Comparison of ENCODE assay signal across 20 cellular contexts in the genomic region with DNA sequence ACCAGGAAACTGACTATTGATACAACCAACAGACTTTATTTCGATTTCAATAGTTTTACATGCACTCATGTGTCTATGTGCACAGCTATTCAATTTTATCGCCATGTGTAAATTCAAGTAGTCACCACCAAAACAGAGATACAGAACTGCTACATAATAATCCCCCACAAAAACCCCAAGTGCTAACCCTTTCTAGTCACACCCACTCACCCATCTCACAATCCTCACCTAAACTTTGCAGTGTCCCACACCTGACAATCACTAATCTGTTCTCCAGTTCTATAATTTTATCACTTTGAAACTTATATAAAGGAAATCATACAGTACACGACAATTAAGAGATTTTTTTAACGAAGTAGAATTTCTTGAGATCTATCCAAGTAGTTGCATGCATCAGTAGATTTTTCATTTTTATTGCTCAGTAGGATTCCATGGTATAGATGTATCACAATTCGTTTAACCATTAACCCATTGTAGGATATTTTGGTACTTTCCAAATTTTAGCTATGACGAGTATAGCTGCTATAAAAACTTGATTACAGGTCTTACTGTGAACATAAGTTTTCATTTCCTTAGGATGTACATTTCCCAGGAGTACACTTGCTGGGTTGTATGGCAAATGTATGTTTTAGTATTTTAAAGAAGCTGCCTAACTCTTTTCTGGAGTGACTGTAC.
DNase-seq lines count a peak whose midpoint lies in the region; ATAC-seq, FAIRE-seq and TF ChIP-seq lines count a peak whose summit lies in the region.
"Had no signal": no experiment of that assay in that cellular context is flagged by ENCODE, and none has a peak within 500 bp of the region (broad histone marks: within the 10 kb centered on the region; RNA-seq: fewer than 3 reads in every experiment).

No MANE protein-coding gene starts in this region.

- no peaks in the 10 kb centered on the region for H3K79me2 ChIP-seq in GM12878 (ENCODE audit: control insufficient read depth, insufficient read depth, low read length)

- intact Hi-C loops in GM12878 (cut with micrococcal nuclease; ENCODE audit: unreplicated experiment), result loop anchor here (2.0 to 5.0 kb wide), 2 partner anchors 40 to 83 kb away; no protein-coding TSS in a partner anchor

- H3K9ac ChIP-seq in GM12878 (ENCODE audit: control insufficient read depth, insufficient read depth, low read length), result no peak overlapping the region
- H3K9ac ChIP-seq: SK-N-SH had no signal

- H3K27ac Mint-ChIP-seq in CD4-positive, CD25-positive, alpha-beta regulatory T cell, result peak overlapping the region in 2 of 3 donors; percentile 22 to 39

- ATAC-seq in CD4-positive, CD25-positive, alpha-beta regulatory T cell (ENCODE audit: low read depth in 2 of 2), result no peak
- ATAC-seq in GM18508 (IDR thresholded peaks at IDR 0.05; ENCODE audit: insufficient read depth, unreplicated experiment) (peak; percentile 64), HG03097 (IDR thresholded peaks at IDR 0.05; ENCODE audit: low FRiP score, unreplicated experiment) (peak; percentile 49), GM12878 (peak; percentile 93), GM18868 (IDR thresholded peaks at IDR 0.05; ENCODE audit: unreplicated experiment) (no peak)
- ATAC-seq: HepG2 had no signal

- 19% methylated on average over 6 of the region's 6 CpGs for WGBS in GM12878 (ENCODE audit: insufficient coverage, insufficient replicate concordance, low lambda C conversion rate, missing lambda C conversion rate)

- H3K36me3 Mint-ChIP-seq in CD4-positive, CD25-positive, alpha-beta regulatory T cell, result peaks cover 12% of the 10 kb centered on the region

- no peak overlapping the region for H3K4me2 ChIP-seq in GM12878 (ENCODE audit: control insufficient read depth, insufficient read depth)
- H3K4me2 ChIP-seq: SK-N-SH had no signal

- peak overlapping the region; percentile 26 for H3K4me3 ChIP-seq in CD4-positive, CD25-positive, alpha-beta regulatory T cell (ENCODE audit: low read depth, low read length)
- no peak overlapping the region for H3K4me3 ChIP-seq in GM12878
- H3K4me3 ChIP-seq: MG63, Peyer's patch had no signal

- TF ChIP-seq POLR2A in GM12878 (IDR thresholded peaks at IDR 0.05; ENCODE audit: low read depth, low read length), result no peak

- RAD21 ChIA-PET in GM12878 (lab: Charles Lee; ENCODE audit: unreplicated experiment), result interaction anchor here (0.6 to 2.7 kb wide), 6 partner anchors 30 to 82 kb away, joined by 3 to 21 read pairs (median 4); no protein-coding TSS in a partner anchor

- BruUV-seq in GM12878 (replicated peaks; lab: Mats Ljungman, UMichigan), result no TSS peak

- TF ChIP-seq RAD21 in GM12878 (IDR thresholded peaks at IDR 0.05; ENCODE audit: insufficient read depth, low read depth, low read length), result no peak

- no peaks in the 10 kb centered on the region for H3K4me1 ChIP-seq in CD4-positive, CD25-positive, alpha-beta regulatory T cell (ENCODE audit: control insufficient read depth, insufficient read depth, low read length, poor library complexity, severe bottlenecking)
- H3K4me1 ChIP-seq in GM12878 (ENCODE audit: control insufficient read depth, insufficient read depth, low read length), result no peaks in the 10 kb centered on the region
- H3K4me1 ChIP-seq: Peyer's patch had no signal

- peak overlapping the region; percentile 23 for H3K27ac ChIP-seq in CD4-positive, CD25-positive, alpha-beta regulatory T cell (ENCODE audit: insufficient read depth, low read length, poor library complexity, severe bottlenecking)
- H3K27ac ChIP-seq in GM12878 (ENCODE audit: control insufficient read depth, insufficient read depth), result no peak overlapping the region
- H3K27ac ChIP-seq: Peyer's patch had no signal

- peaks cover 0 to 4% (median 2%) of the 10 kb centered on the region in 7 donors for H3K9me3 Mint-ChIP-seq in CD4-positive, CD25-positive, alpha-beta regulatory T cell

- peak; percentile 86 for FAIRE-seq in GM12878 (lab: Jason Lieb, UNC)
- FAIRE-seq: HepG2 had no signal

- peaks cover 2 to 13% of the 10 kb centered on the region in 2 experiments for H3K9me3 ChIP-seq in CD4-positive, CD25-positive, alpha-beta regulatory T cell (ENCODE audit: control insufficient read depth in 2 of 2, low read length in 2 of 2)
- H3K9me3 ChIP-seq in GM12878 (replicated peaks; ENCODE audit: control insufficient read depth, insufficient read depth, low read length), result no peaks in the 10 kb centered on the region
- H3K9me3 ChIP-seq: MG63, Peyer's patch had no signal

- CTCF ChIA-PET in GM12878 (lab: Yijun Ruan, JAX), result interaction anchor here (1.0 to 1.6 kb wide), 3 partner anchors 23 to 85 kb away, joined by 3 read pairs; no protein-coding TSS in a partner anchor

- H3K4me3 Mint-ChIP-seq in CD4-positive, CD25-positive, alpha-beta regulatory T cell, result peak overlapping the region; percentile 15 to 55 (median 46)

- DNase-seq in CD4-positive, CD25-positive, alpha-beta regulatory T cell, result no peak
- no peak for DNase-seq in GM12878 (ENCODE audit: low read depth, low spot score)
- no peak for DNase-seq in activated CD8-positive, alpha-beta memory T cell treated with anti-CD3 and anti-CD28 coated beads for 24 hours
- DNase-seq in SW 1271 (lab: John Stamatoyannopoulos, UW), result no peak
- DNase-seq in germinal center (ENCODE audit: low spot score), result no peak
- DNase-seq: AML-193, DND-41, HCEC 1CT, MG63, NCI-H1105, NCI-H1694 treated with DMSO at 0.1 percent for 48 hours, NCI-H446, NCI-H748 treated with DMSO at 0.1 percent for 48 hours, Peyer's patch, Right ventricle myocardium superior, SK-N-SH had no signal

- TF ChIP-seq EP300 in GM12878 (IDR thresholded peaks at IDR 0.05; ENCODE audit: borderline replicate concordance in 1 of 2, control insufficient read depth in 1 of 2, low read depth in 2 of 2, low read length in 2 of 2), result peak; percentile 8 to 61; a peak in 1 of 4 replicates

- H3K27me3 ChIP-seq in CD4-positive, CD25-positive, alpha-beta regulatory T cell (ENCODE audit: control insufficient read depth, insufficient read depth, low read length), result no peaks in the 10 kb centered on the region
- no peaks in the 10 kb centered on the region for H3K27me3 ChIP-seq in GM12878 (replicated peaks in 1 of 2; ENCODE audit: control insufficient read depth in 2 of 2, insufficient read depth in 2 of 2, low read length in 1 of 2)
- H3K27me3 ChIP-seq: MG63, Peyer's patch had no signal

- SMC1A ChIA-PET in GM12878 (lab: Charles Lee; ENCODE audit: uncharacterized antibody, unreplicated experiment), result interaction anchor here (0.6 to 2.0 kb wide), 8 partner anchors 9 to 80 kb away, joined by 3 to 8 read pairs (median 4); no protein-coding TSS in a partner anchor

- in situ Hi-C loops in GM12878 (cut with MboI), result no loop called here

- POLR2A ChIA-PET in GM12878 (lab: Charles Lee), result interaction anchor here (0.6 kb wide), 1 partner anchor 12 kb away, joined by 3 read pairs; no protein-coding TSS in a partner anchor

- H4K20me1 ChIP-seq in GM12878 (ENCODE audit: control insufficient read depth, insufficient read depth), result no peaks in the 10 kb centered on the region

- H3K4me1 Mint-ChIP-seq in CD4-positive, CD25-positive, alpha-beta regulatory T cell, result peaks cover 9 to 46% (median 31%) of the 10 kb centered on the region in 4 donors

- peaks cover 21% of the 10 kb centered on the region for H3K36me3 ChIP-seq in CD4-positive, CD25-positive, alpha-beta regulatory T cell (ENCODE audit: control insufficient read depth, insufficient read depth, low read length)
- no peaks in the 10 kb centered on the region for H3K36me3 ChIP-seq in GM12878 (ENCODE audit: control insufficient read depth in 2 of 2, insufficient read depth in 2 of 2, low read length in 1 of 2)
- H3K36me3 ChIP-seq: MG63, Peyer's patch had no signal

- no peak for TF ChIP-seq CTCF in GM12878 (IDR thresholded peaks at IDR 0.05 in 2 of 3, conservative IDR thresholded peaks at IDR 0.05 in 1 of 3; ENCODE audit: control insufficient read depth in 2 of 3, extremely low read depth in 1 of 3, insufficient read depth in 1 of 3, low read depth in 3 of 3, low read length in 3 of 3)

- no peak overlapping the region for H2AFZ ChIP-seq in GM12878 (ENCODE audit: control insufficient read depth, low read depth, low read length)

- no peaks in the 10 kb centered on the region for H3K27me3 Mint-ChIP-seq in CD4-positive, CD25-positive, alpha-beta regulatory T cell

TF ChIP-seq in GM12878, 131 proteins besides CTCF, POLR2A, EP300 and RAD21 (continues in another document):
- TF ChIP-seq NBN (IDR thresholded peaks at IDR 0.05) (0 out of 2 replicates have a peak, but pooled peaks have one; percentile 55), NR2C1 (IDR thresholded peaks at IDR 0.05) (no peak), SUPT20H (IDR thresholded peaks at IDR 0.05; ENCODE audit: borderline replicate concordance, control insufficient read depth, low read depth, low read length) (no peak), YBX1 (IDR thresholded peaks at IDR 0.05) (no peak), POU2F2 (IDR thresholded peaks at IDR 0.05; ENCODE audit: borderline replicate concordance, low read depth, low read length) (no peak), IKZF1 (conservative IDR thresholded peaks at IDR 0.05) (peak; percentile 32; the same call in 1 of the 2 replicates), MTA2 (IDR thresholded peaks at IDR 0.05; ENCODE audit: low read depth) (peak; percentile 52), CBX3 (IDR thresholded peaks at IDR 0.05; ENCODE audit: borderline replicate concordance, low read depth) (no peak), MEF2B (IDR thresholded peaks at IDR 0.05; ENCODE audit: partially characterized antibody, poor library complexity, severe bottlenecking) (peak; percentile 13)
- TF ChIP-seq, protein P1, sequence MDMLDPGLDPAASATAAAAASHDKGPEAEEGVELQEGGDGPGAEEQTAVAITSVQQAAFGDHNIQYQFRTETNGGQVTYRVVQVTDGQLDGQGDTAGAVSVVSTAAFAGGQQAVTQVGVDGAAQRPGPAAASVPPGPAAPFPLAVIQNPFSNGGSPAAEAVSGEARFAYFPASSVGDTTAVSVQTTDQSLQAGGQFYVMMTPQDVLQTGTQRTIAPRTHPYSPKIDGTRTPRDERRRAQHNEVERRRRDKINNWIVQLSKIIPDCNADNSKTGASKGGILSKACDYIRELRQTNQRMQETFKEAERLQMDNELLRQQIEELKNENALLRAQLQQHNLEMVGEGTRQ (IDR thresholded peaks at IDR 0.05; ENCODE audit: borderline replicate concordance, low read depth, low read length), result no peak
- TF ChIP-seq, protein P2, sequence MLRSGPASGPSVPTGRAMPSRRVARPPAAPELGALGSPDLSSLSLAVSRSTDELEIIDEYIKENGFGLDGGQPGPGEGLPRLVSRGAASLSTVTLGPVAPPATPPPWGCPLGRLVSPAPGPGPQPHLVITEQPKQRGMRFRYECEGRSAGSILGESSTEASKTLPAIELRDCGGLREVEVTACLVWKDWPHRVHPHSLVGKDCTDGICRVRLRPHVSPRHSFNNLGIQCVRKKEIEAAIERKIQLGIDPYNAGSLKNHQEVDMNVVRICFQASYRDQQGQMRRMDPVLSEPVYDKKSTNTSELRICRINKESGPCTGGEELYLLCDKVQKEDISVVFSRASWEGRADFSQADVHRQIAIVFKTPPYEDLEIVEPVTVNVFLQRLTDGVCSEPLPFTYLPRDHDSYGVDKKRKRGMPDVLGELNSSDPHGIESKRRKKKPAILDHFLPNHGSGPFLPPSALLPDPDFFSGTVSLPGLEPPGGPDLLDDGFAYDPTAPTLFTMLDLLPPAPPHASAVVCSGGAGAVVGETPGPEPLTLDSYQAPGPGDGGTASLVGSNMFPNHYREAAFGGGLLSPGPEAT (IDR thresholded peaks at IDR 0.05; ENCODE audit: low read depth), result peak; percentile 88

Comparison
In these comparisons a context has a peak if more than half of its experiments do, and no peak if none do; other contexts are left out.
1. ATAC-seq: peak in GM18508 (single experiment), HG03097 (single experiment) and GM12878 (single experiment); none in CD4-positive, CD25-positive, alpha-beta regulatory T cell (0 of 2) and GM18868 (single experiment).